ENCODE assay signal across 22 cellular contexts in genomic region chr14:63432888-63433552, GRCh38.
"Had no signal": no experiment of that assay in that cellular context is flagged by ENCODE, and none has a peak within 500 bp of the region (broad histone marks: within the 10 kb centered on the region; RNA-seq: fewer than 3 reads in every experiment).

No MANE protein-coding gene starts in this region.

- H3K4me3 Mint-ChIP-seq: activated CD4-positive, alpha-beta T cell treated with anti-CD3 and anti-CD28 coated beads, Interleukin-2, amount 10 ng/mL, durations not matched to agents 24 days and 14 days; activated CD8-positive, alpha-beta T cell treated with anti-CD3 and anti-CD28 coated beads for 36 hours; activated naive CD4-positive, alpha-beta T cell treated with anti-CD3 and anti-CD28 coated beads, Interleukin-2, amount 10 ng/mL, durations not matched to agents 7 days and 5 days; neural crest cell; stimulated activated naive CD8-positive, alpha-beta T cell treated with anti-CD3 and anti-CD28 coated beads, Interleukin-15, Interleukin-2, amounts not matched to agents 100 ng/mL and 50 ng/mL, for 24 hours; T-cell had no signal

- DNase-seq: activated CD4-positive, alpha-beta T cell treated with anti-CD3 and anti-CD28 coated beads, Interleukin-2, amount 10 ng/mL, durations not matched to agents 24 days and 14 days; activated CD8-positive, alpha-beta T cell treated with anti-CD3 and anti-CD28 coated beads for 36 hours; activated naive CD4-positive, alpha-beta T cell treated with anti-CD3 and anti-CD28 coated beads, Interleukin-2, amount 10 ng/mL, durations not matched to agents 7 days and 5 days; activated T-cell treated with anti-CD3 and anti-CD28 coated beads, Interleukin-2, amount 50 U/mL, for 1 hour; aorta; cerebellar nuclear complex; effector CD4-positive, alpha-beta T cell; gastrocnemius medialis; head of caudate nucleus; kidney; stimulated activated CD4-positive, alpha-beta T cell treated with anti-CD3 and anti-CD28 coated beads, Interleukin-2, amount 100 ng/mL, for 24 hours; T-cell; T1000; testis; upper lobe of left lung had no signal

- H3K27me3 ChIP-seq: breast epithelium, gastrocnemius medialis, right atrium auricular region, testis, upper lobe of left lung had no signal

- H3K27ac ChIP-seq: breast epithelium, gastrocnemius medialis, prostate gland, testis had no signal

- H3K27ac Mint-ChIP-seq: activated CD4-positive, alpha-beta T cell treated with anti-CD3 and anti-CD28 coated beads, Interleukin-2, amount 10 ng/mL, durations not matched to agents 24 days and 14 days; activated CD8-positive, alpha-beta T cell treated with anti-CD3 and anti-CD28 coated beads for 36 hours; activated naive CD4-positive, alpha-beta T cell treated with anti-CD3 and anti-CD28 coated beads, Interleukin-2, amount 10 ng/mL, durations not matched to agents 7 days and 5 days; stimulated activated naive CD8-positive, alpha-beta T cell treated with anti-CD3 and anti-CD28 coated beads, Interleukin-15, Interleukin-2, amounts not matched to agents 100 ng/mL and 50 ng/mL, for 24 hours; T-cell had no signal

- H3K9me3 ChIP-seq: breast epithelium, gastrocnemius medialis, prostate gland, right atrium auricular region, testis, upper lobe of left lung had no signal

- H3K27me3 Mint-ChIP-seq: activated CD4-positive, alpha-beta T cell treated with anti-CD3 and anti-CD28 coated beads, Interleukin-2, amount 10 ng/mL, durations not matched to agents 24 days and 14 days; activated CD8-positive, alpha-beta T cell treated with anti-CD3 and anti-CD28 coated beads for 36 hours; activated naive CD4-positive, alpha-beta T cell treated with anti-CD3 and anti-CD28 coated beads, Interleukin-2, amount 10 ng/mL, durations not matched to agents 7 days and 5 days; stimulated activated naive CD8-positive, alpha-beta T cell treated with anti-CD3 and anti-CD28 coated beads, Interleukin-15, Interleukin-2, amounts not matched to agents 100 ng/mL and 50 ng/mL, for 24 hours; T-cell had no signal

- FAIRE-seq: kidney had no signal

- H3K9me3 Mint-ChIP-seq: activated CD4-positive, alpha-beta T cell treated with anti-CD3 and anti-CD28 coated beads, Interleukin-2, amount 10 ng/mL, durations not matched to agents 24 days and 14 days; activated CD8-positive, alpha-beta T cell treated with anti-CD3 and anti-CD28 coated beads for 36 hours; activated naive CD4-positive, alpha-beta T cell treated with anti-CD3 and anti-CD28 coated beads, Interleukin-2, amount 10 ng/mL, durations not matched to agents 7 days and 5 days; neural crest cell; stimulated activated naive CD8-positive, alpha-beta T cell treated with anti-CD3 and anti-CD28 coated beads, Interleukin-15, Interleukin-2, amounts not matched to agents 100 ng/mL and 50 ng/mL, for 24 hours; T-cell had no signal

- ATAC-seq: activated CD8-positive, alpha-beta T cell treated with anti-CD3 and anti-CD28 coated beads for 36 hours; gastrocnemius medialis; left lobe of liver; T-cell had no signal

- H3K4me3 ChIP-seq: breast epithelium, gastrocnemius medialis, lung, prostate gland, right atrium auricular region, testis, upper lobe of left lung had no signal

- H3K36me3 ChIP-seq: breast epithelium, gastrocnemius medialis, prostate gland, right atrium auricular region, upper lobe of left lung had no signal
